ENCODE assay signal across 8 cellular contexts in the genomic region with DNA sequence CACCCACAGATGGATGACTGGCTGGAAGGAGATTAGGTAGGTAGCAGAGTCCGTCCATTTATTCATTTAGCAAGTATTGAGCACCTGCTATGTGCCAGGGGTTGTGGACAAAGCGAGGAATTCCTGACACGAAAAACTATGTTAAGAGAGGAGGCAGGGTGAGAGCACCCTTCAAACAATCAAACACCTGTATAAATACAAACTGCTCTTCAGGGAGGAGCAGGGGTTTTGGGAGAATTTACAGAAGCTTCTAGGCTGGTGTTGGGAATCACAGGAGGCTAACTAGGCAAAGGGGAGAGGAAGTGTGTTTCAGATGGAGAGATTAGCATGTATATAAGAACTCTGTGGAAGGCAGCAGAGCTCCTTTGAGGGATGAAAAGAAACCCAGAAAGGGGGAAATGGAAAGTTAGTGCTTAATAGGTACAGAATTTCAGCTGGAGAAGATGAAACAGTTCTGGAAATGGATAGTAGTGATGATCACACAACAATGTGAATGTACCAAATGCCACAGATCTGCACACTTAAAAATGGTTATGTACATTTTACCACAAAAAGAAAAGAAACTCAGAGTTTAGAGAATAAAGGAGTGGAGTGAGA. TPM values are rescaled to one million over a fixed set of nuclear protein-coding genes. Genes with fewer than 3 reads are reported as not detected.
A peak's percentile ranks its signal among the peaks of the same experiment; 100 is the strongest.
DNase-seq lines count a peak whose midpoint lies in the region; ATAC-seq lines count a peak whose summit lies in the region.

No MANE protein-coding gene starts in this region.

- no peaks in the 10 kb centered on the region for H3K9me3 Mint-ChIP-seq in activated T-helper 17 cell treated with anti-CD3 and anti-CD28 coated beads, Interleukin-2, amount 50 U/mL, for 72 hours

- DNase-seq in SIG-M5 treated with dmso at 0.1 percent for 504 hours (lab: John Stamatoyannopoulos, UW; ENCODE audit: unreplicated experiment) = peak; percentile 44
- DNase-seq in SIG-M5 (lab: John Stamatoyannopoulos, UW) = no peak
- no peak for DNase-seq in substantia nigra (lab: John Stamatoyannopoulos, UW)
- no peak for DNase-seq in hippocampal formation (lab: John Stamatoyannopoulos, UW)

- H3K4me1 Mint-ChIP-seq in activated T-helper 17 cell treated with anti-CD3 and anti-CD28 coated beads, Interleukin-2, amount 50 U/mL, for 72 hours = peaks cover 46% of the 10 kb centered on the region

- H3K4me3 Mint-ChIP-seq in activated T-helper 17 cell treated with anti-CD3 and anti-CD28 coated beads, Interleukin-2, amount 50 U/mL, for 72 hours = peak overlapping the region; percentile 93

- no peaks in the 10 kb centered on the region for H3K27me3 Mint-ChIP-seq in activated T-helper 17 cell treated with anti-CD3 and anti-CD28 coated beads, Interleukin-2, amount 50 U/mL, for 72 hours

- H3K9me3 ChIP-seq in iPS-20b (ENCODE audit: insufficient read depth, low read depth, low read length) = no peaks in the 10 kb centered on the region

- H3K9ac ChIP-seq in iPS-20b (ENCODE audit: low read depth, low read length) = peak overlapping the region; percentile 97; the same call in 1 of the 2 replicates

- peaks cover 14% of the 10 kb centered on the region; the same call in 1 of the 2 replicates for H3K4me1 ChIP-seq in iPS-20b (ENCODE audit: insufficient read depth, low read length)

- peak overlapping the region; percentile 90 for H3K27ac ChIP-seq in iPS-20b (ENCODE audit: low read length)
- peak overlapping the region; percentile 82 for H3K27ac ChIP-seq in substantia nigra (ENCODE audit: low read depth, low read length, poor library complexity, severe bottlenecking)

- H3K27me3 ChIP-seq in iPS-20b (ENCODE audit: insufficient read depth, low read length) = no peaks in the 10 kb centered on the region

- no peak for ATAC-seq in activated T-helper 17 cell treated with anti-CD3 and anti-CD28 coated beads, Interleukin-2, amount 50 U/mL, for 72 hours (replicated peaks)
- ATAC-seq in GM18498 (IDR thresholded peaks at IDR 0.05; ENCODE audit: unreplicated experiment) (no peak), HG02973 (IDR thresholded peaks at IDR 0.05; ENCODE audit: unreplicated experiment) (no peak)

- no peaks in the 10 kb centered on the region for H3K36me3 ChIP-seq in iPS-20b (ENCODE audit: insufficient read depth, low read depth, low read length)

- peaks cover 23% of the 10 kb centered on the region for H3K36me3 Mint-ChIP-seq in activated T-helper 17 cell treated with anti-CD3 and anti-CD28 coated beads, Interleukin-2, amount 50 U/mL, for 72 hours (ENCODE audit: low read depth)

- peak overlapping the region; percentile 93 for H3K27ac Mint-ChIP-seq in activated T-helper 17 cell treated with anti-CD3 and anti-CD28 coated beads, Interleukin-2, amount 50 U/mL, for 72 hours

- peak overlapping the region; percentile 90 for H3K4me3 ChIP-seq in iPS-20b (ENCODE audit: low read length)

RNA-seq across cellular contexts. Expression of a gene that starts 0.8 kb away (rescaled TPM):
- total RNA-seq in activated T-helper 17 cell treated with anti-CD3 and anti-CD28 coated beads, Interleukin-2, amount 50 U/mL, for 72 hours = 10 to 100 TPM; 32.3 to 46.9 TPM

RNA-seq across cellular contexts. Expression of a gene that starts 8.1 kb away (rescaled TPM):
- total RNA-seq in activated T-helper 17 cell treated with anti-CD3 and anti-CD28 coated beads, Interleukin-2, amount 50 U/mL, for 72 hours = 10 to 100 TPM; 55.7 to 69.8 TPM

RNA-seq across cellular contexts. Expression of a gene that starts 17.9 kb away (rescaled TPM):
- 100 to 1,000 TPM in 1 of 2 donors, 10 to 100 TPM in 1; 81.8 to 122 TPM for total RNA-seq in activated T-helper 17 cell treated with anti-CD3 and anti-CD28 coated beads, Interleukin-2, amount 50 U/mL, for 72 hours
